19 cellular contexts compared by ENCODE assay signal in the genomic region with DNA sequence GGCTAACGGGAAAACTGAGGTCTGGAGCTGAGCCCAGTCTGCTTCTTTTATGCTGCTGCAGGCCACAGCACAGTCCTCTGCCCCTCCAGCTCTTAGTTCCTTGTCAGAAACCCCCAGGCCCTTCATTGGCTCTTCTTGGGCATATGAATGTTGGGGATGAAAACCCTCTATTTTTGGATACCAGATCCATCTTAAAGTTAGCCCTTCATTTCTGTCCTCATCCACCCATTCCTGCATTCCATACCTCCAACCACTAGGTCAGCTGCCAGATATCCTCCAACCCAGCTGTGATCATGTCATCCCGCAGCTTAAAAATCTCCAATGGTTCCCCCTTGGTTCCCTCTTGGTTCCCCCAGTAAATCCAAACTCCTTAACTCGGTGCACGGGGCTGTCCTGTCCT. TPM values are rescaled to one million over a fixed set of nuclear protein-coding genes. Genes with fewer than 3 reads are reported as not detected.
DNase-seq lines count a peak whose midpoint lies in the region; ATAC-seq and TF ChIP-seq lines count a peak whose summit lies in the region.
"Had no signal": no experiment of that assay in that cellular context is flagged by ENCODE, and none has a peak within 500 bp of the region (broad histone marks: within the 10 kb centered on the region; RNA-seq: fewer than 3 reads in every experiment).

No MANE protein-coding gene starts in this region.

- no peak for DNase-seq in T-helper 2 cell treated with Interferon-gamma antibody and Interleukin-4, amounts not matched to agents 5 μg/mL and 100 μg/mL, for 36 hours (ENCODE audit: low spot score)
- no peak for DNase-seq in T-helper 2 cell
- DNase-seq in CD8-positive, alpha-beta memory T cell: peak in 1 of 5 donors; percentile 22
- no peak for DNase-seq in nephron progenitor cell
- DNase-seq in EL: no peak
- DNase-seq in left colon: no peak
- DNase-seq: 8988T, body of pancreas, DMS79, Karpas-422, left lung, NCI-H1694, NCI-H2171, Peyer's patch, SIG-M5, SW 1271 had no signal

- H3K4me3 ChIP-seq in CD8-positive, alpha-beta memory T cell (ENCODE audit: low read length): no peak overlapping the region
- H3K4me3 ChIP-seq: body of pancreas, Peyer's patch, prostate gland had no signal

- H3K27me3 Mint-ChIP-seq in T-helper 2 cell treated with Interferon-gamma antibody and Interleukin-4, amounts not matched to agents 5 μg/mL and 100 μg/mL, for 36 hours (ENCODE audit: low read depth): no peaks in the 10 kb centered on the region
- H3K27me3 Mint-ChIP-seq in CD8-positive, alpha-beta memory T cell: peaks cover 0 to 5% of the 10 kb centered on the region in 2 donors
- H3K27me3 Mint-ChIP-seq in brain: peaks cover 3% of the 10 kb centered on the region
- peaks cover 8% of the 10 kb centered on the region for H3K27me3 Mint-ChIP-seq in nephron progenitor cell (ENCODE audit: low read depth, poor library complexity)

- intact Hi-C loops in left colon (cut with DNase I, micrococcal nuclease): loop anchor here in 1 of 2 donors (5.0 to 10.0 kb wide), 2 partner anchors 257 to 459 kb away; no protein-coding TSS in a partner anchor

- TF ChIP-seq CTCF in brain (conservative IDR thresholded peaks at IDR 0.05): no peak
- TF ChIP-seq CTCF in nephron progenitor cell (IDR thresholded peaks at IDR 0.05): no peak

- no peaks in the 10 kb centered on the region for H3K36me3 ChIP-seq in CD8-positive, alpha-beta memory T cell (ENCODE audit: insufficient read depth, low read length)
- H3K36me3 ChIP-seq: left lung, Peyer's patch, prostate gland had no signal

- H3K4me3 Mint-ChIP-seq in T-helper 2 cell treated with Interferon-gamma antibody and Interleukin-4, amounts not matched to agents 5 μg/mL and 100 μg/mL, for 36 hours: peak overlapping the region; percentile 23
- peak overlapping the region; percentile 13 to 90 (median 39) for H3K4me3 Mint-ChIP-seq in CD8-positive, alpha-beta memory T cell
- H3K4me3 Mint-ChIP-seq in brain (peak overlapping the region; percentile 24 to 77 (median 59)), nephron progenitor cell (peak overlapping the region; percentile 34)

- H3K27ac ChIP-seq in CD8-positive, alpha-beta memory T cell (ENCODE audit: low read depth, low read length): no peak overlapping the region
- H3K27ac ChIP-seq: left lung, Peyer's patch, prostate gland had no signal

- H3K36me3 Mint-ChIP-seq in T-helper 2 cell treated with Interferon-gamma antibody and Interleukin-4, amounts not matched to agents 5 μg/mL and 100 μg/mL, for 36 hours (ENCODE audit: low read depth): peaks cover 2% of the 10 kb centered on the region
- H3K36me3 Mint-ChIP-seq in CD8-positive, alpha-beta memory T cell: peaks cover 0 to 5% (median 0%) of the 10 kb centered on the region in 3 donors
- H3K36me3 Mint-ChIP-seq in brain (peaks cover 1% of the 10 kb centered on the region), nephron progenitor cell (ENCODE audit: low read depth) (peaks cover 2% of the 10 kb centered on the region)

- ATAC-seq in left colon: no peak
- no peak for ATAC-seq in HG03469 (IDR thresholded peaks at IDR 0.05; ENCODE audit: unreplicated experiment)
- ATAC-seq: body of pancreas, left lung had no signal

- H3K4me1 ChIP-seq in CD8-positive, alpha-beta memory T cell (ENCODE audit: insufficient read depth, low read length): peaks cover 24% of the 10 kb centered on the region

- no peaks in the 10 kb centered on the region for H3K27me3 ChIP-seq in CD8-positive, alpha-beta memory T cell (ENCODE audit: insufficient read depth, low read length, poor library complexity, severe bottlenecking)
- H3K27me3 ChIP-seq: body of pancreas, left lung, Peyer's patch had no signal

- CTCF ChIA-PET in CD8-positive, alpha-beta memory T cell (lab: Charles Lee): no interaction called here

- no peak overlapping the region for H3K27ac Mint-ChIP-seq in T-helper 2 cell treated with Interferon-gamma antibody and Interleukin-4, amounts not matched to agents 5 μg/mL and 100 μg/mL, for 36 hours
- H3K27ac Mint-ChIP-seq in CD8-positive, alpha-beta memory T cell: peak overlapping the region in 4 of 8 donors; percentile 31 to 94 (median 64)
- peak overlapping the region; percentile 37 to 95 (median 73) for H3K27ac Mint-ChIP-seq in brain
- no peak overlapping the region for H3K27ac Mint-ChIP-seq in nephron progenitor cell

- POLR2A ChIA-PET in CD8-positive, alpha-beta memory T cell (lab: Charles Lee): no interaction called here

- H3K4me1 Mint-ChIP-seq in T-helper 2 cell treated with Interferon-gamma antibody and Interleukin-4, amounts not matched to agents 5 μg/mL and 100 μg/mL, for 36 hours (ENCODE audit: low read depth): peaks cover 21% of the 10 kb centered on the region
- H3K4me1 Mint-ChIP-seq in CD8-positive, alpha-beta memory T cell: peaks cover 21 to 37% (median 33%) of the 10 kb centered on the region in 3 donors
- peaks cover 37% of the 10 kb centered on the region for H3K4me1 Mint-ChIP-seq in brain
- H3K4me1 Mint-ChIP-seq in nephron progenitor cell: peaks cover 41% of the 10 kb centered on the region

- no peaks in the 10 kb centered on the region for H3K9me3 ChIP-seq in CD8-positive, alpha-beta memory T cell (ENCODE audit: low read length)
- H3K9me3 ChIP-seq: body of pancreas, left lung, Peyer's patch, prostate gland had no signal

- H3K9me3 Mint-ChIP-seq in T-helper 2 cell treated with Interferon-gamma antibody and Interleukin-4, amounts not matched to agents 5 μg/mL and 100 μg/mL, for 36 hours: no peaks in the 10 kb centered on the region
- H3K9me3 Mint-ChIP-seq in CD8-positive, alpha-beta memory T cell: no peaks in the 10 kb centered on the region
- H3K9me3 Mint-ChIP-seq in brain (no peaks in the 10 kb centered on the region), nephron progenitor cell (no peaks in the 10 kb centered on the region)

RNA-seq across cellular contexts. Expression of a gene that starts 1.8 kb away (rescaled TPM):
- total RNA-seq in CD8-positive, alpha-beta memory T cell: 10 to 100 TPM; 38.5 to 39.8 TPM
- 12.9 TPM for polyA plus RNA-seq in CD8-positive, alpha-beta memory T cell
- polyA plus RNA-seq in brain (ENCODE audit: insufficient read depth, low read depth, low replicate concordance): 11.5 TPM
- total RNA-seq in left colon: 10 to 100 TPM; 19.8 to 23.4 TPM

Comparison
In these comparisons a context has a peak if more than half of its experiments do, and no peak if none do; other contexts are left out.
1. H3K27ac Mint-ChIP-seq: peak in brain (5 of 5); none in T-helper 2 cell treated with Interferon-gamma antibody and Interleukin-4, amounts not matched to agents 5 μg/mL and 100 μg/mL, for 36 hours (single experiment) and nephron progenitor cell (single experiment).
2. Peak in every context shown above with its lines, with median percentiles within 50 percentile points of each other: H3K4me3 Mint-ChIP-seq.